1 cellular context compared by ENCODE assay signal in genomic region chr12:112409064-112409905, GRCh38.
TF ChIP-seq lines count a peak whose summit lies in the region.

Gene RPL6, minus strand, starts transcription at chr12:112409605. Its CDS starts 949 bp downstream, at chr12:112408656.

TF ChIP-seq in GM12878, 131 proteins besides CTCF, POLR2A, EP300 and RAD21 (continued from another document):
- peak; percentile 83 for TF ChIP-seq E2F8 (IDR thresholded peaks at IDR 0.05; ENCODE audit: low read depth, partially characterized antibody)
- TF ChIP-seq POU2F2 (IDR thresholded peaks at IDR 0.05; ENCODE audit: borderline replicate concordance, low read depth, low read length) = peak; percentile 92
